Comparison of ENCODE assay signal across 8 cellular contexts in genomic region chr4:6988016-6988715, GRCh38. TPM values are rescaled to one million over a fixed set of nuclear protein-coding genes. Genes with fewer than 3 reads are reported as not detected.
A peak's percentile ranks its signal among the peaks of the same experiment; 100 is the strongest.
DNase-seq lines count a peak whose midpoint lies in the region; ATAC-seq and TF ChIP-seq lines count a peak whose summit lies in the region.

No MANE protein-coding gene starts in this region.

- 46% methylated on average over 13 of the region's 13 CpGs for WGBS in right cardiac atrium

- DNase-seq in NOMO-1 (lab: John Stamatoyannopoulos, UW; ENCODE audit: unreplicated experiment in 2 of 2) = peak; percentile 6 to 18
- no peak for DNase-seq in NOMO-1 treated with dmso at 0.1 percent for 144 hours (lab: John Stamatoyannopoulos, UW; ENCODE audit: unreplicated experiment)
- no peak for DNase-seq in activated B cell treated with CpG ODN at 0.5 μM for 24 hours
- DNase-seq in right cardiac atrium = peak in 1 of 3 donors; percentile 44
- no peak for DNase-seq in stimulated activated effector memory CD8-positive, alpha-beta T cell treated with anti-CD3 and anti-CD28 coated beads, Interleukin-12 subunit alpha, Interleukin-12 subunit beta, amount 100 ng/mL, for 72 hours (ENCODE audit: low spot score in 2 of 2)
- no peak for DNase-seq in AML-193 (lab: John Stamatoyannopoulos, UW)
- DNase-seq in amygdala (lab: John Stamatoyannopoulos, UW) = no peak

- H3K4me3 ChIP-seq in right cardiac atrium (ENCODE audit: low read length) = peak overlapping the region; percentile 73

- H3K27ac ChIP-seq in right cardiac atrium (ENCODE audit: low read length) = peak overlapping the region; percentile 74

- intact Hi-C loops in activated B cell treated with CpG ODN at 0.5 μM for 24 hours (cut with micrococcal nuclease) = no loop called here
- intact Hi-C loops in right cardiac atrium (cut with DNase I) = loop anchor here in 2 of 4 donors (5.0 kb wide), 2 partner anchors 81 to 211 kb away; partner anchors contain the start of gene TBC1D14 (in 1 of the 2)

- CTCF ChIA-PET in activated B cell treated with CpG ODN at 0.5 μM for 24 hours (lab: Charles Lee) = interaction anchor here (1.8 to 2.5 kb wide), 2 partner anchors 14 to 79 kb away, joined by 7 to 8 read pairs; partner anchors contain the start of gene TBC1D14

- peaks cover 11% of the 10 kb centered on the region for H3K4me1 ChIP-seq in right cardiac atrium (ENCODE audit: control insufficient read depth, insufficient read depth, low read length)

- H3K4me3 Mint-ChIP-seq in activated B cell treated with CpG ODN at 0.5 μM for 24 hours = peak overlapping the region; percentile 84
- H3K4me3 Mint-ChIP-seq in stimulated activated effector memory CD8-positive, alpha-beta T cell treated with anti-CD3 and anti-CD28 coated beads, Interleukin-12 subunit alpha, Interleukin-12 subunit beta, amount 100 ng/mL, for 72 hours = peak overlapping the region; percentile 97

- no peaks in the 10 kb centered on the region for H3K27me3 ChIP-seq in right cardiac atrium (ENCODE audit: control insufficient read depth, insufficient read depth)

- POLR2A ChIA-PET in activated B cell treated with CpG ODN at 0.5 μM for 24 hours (lab: Charles Lee) = interaction anchor here (1.5 to 3.3 kb wide), 8 partner anchors 14 to 348 kb away, joined by 4 to 56 read pairs (median 10); partner anchors contain the start of genes GRPEL1, MRFAP1 and TBC1D14

- H3K27ac Mint-ChIP-seq in activated B cell treated with CpG ODN at 0.5 μM for 24 hours = peak overlapping the region; percentile 80
- H3K27ac Mint-ChIP-seq in stimulated activated effector memory CD8-positive, alpha-beta T cell treated with anti-CD3 and anti-CD28 coated beads, Interleukin-12 subunit alpha, Interleukin-12 subunit beta, amount 100 ng/mL, for 72 hours = peak overlapping the region; percentile 93

- no peak for TF ChIP-seq CTCF in activated B cell treated with CpG ODN at 0.5 μM for 24 hours (IDR thresholded peaks at IDR 0.05)

- H3K27me3 Mint-ChIP-seq in activated B cell treated with CpG ODN at 0.5 μM for 24 hours = no peaks in the 10 kb centered on the region

- peaks cover 85% of the 10 kb centered on the region for H3K4me1 Mint-ChIP-seq in activated B cell treated with CpG ODN at 0.5 μM for 24 hours
- H3K4me1 Mint-ChIP-seq in stimulated activated effector memory CD8-positive, alpha-beta T cell treated with anti-CD3 and anti-CD28 coated beads, Interleukin-12 subunit alpha, Interleukin-12 subunit beta, amount 100 ng/mL, for 72 hours = peaks cover 69% of the 10 kb centered on the region

- ATAC-seq in activated B cell treated with CpG ODN at 0.5 μM for 24 hours (ENCODE audit: low read depth) (no peak), right cardiac atrium (no peak), HG02763 (IDR thresholded peaks at IDR 0.05; ENCODE audit: unreplicated experiment) (no peak)
- no peak for ATAC-seq in stimulated activated effector memory CD8-positive, alpha-beta T cell treated with anti-CD3 and anti-CD28 coated beads, Interleukin-12 subunit alpha, Interleukin-12 subunit beta, amount 100 ng/mL, for 72 hours

- no peaks in the 10 kb centered on the region for H3K9me3 Mint-ChIP-seq in activated B cell treated with CpG ODN at 0.5 μM for 24 hours
- no peaks in the 10 kb centered on the region for H3K9me3 Mint-ChIP-seq in stimulated activated effector memory CD8-positive, alpha-beta T cell treated with anti-CD3 and anti-CD28 coated beads, Interleukin-12 subunit alpha, Interleukin-12 subunit beta, amount 100 ng/mL, for 72 hours

- H3K9me3 ChIP-seq in right cardiac atrium (ENCODE audit: control insufficient read depth, low read length) = no peaks in the 10 kb centered on the region

- H3K36me3 Mint-ChIP-seq in activated B cell treated with CpG ODN at 0.5 μM for 24 hours (ENCODE audit: low read depth) = peaks cover 9% of the 10 kb centered on the region
- H3K36me3 Mint-ChIP-seq in stimulated activated effector memory CD8-positive, alpha-beta T cell treated with anti-CD3 and anti-CD28 coated beads, Interleukin-12 subunit alpha, Interleukin-12 subunit beta, amount 100 ng/mL, for 72 hours = peaks cover 18% of the 10 kb centered on the region

RNA-seq across cellular contexts. Expression of gene TADA2B, which starts 55.0 kb away (rescaled TPM):
- total RNA-seq in activated B cell treated with CpG ODN at 0.5 μM for 24 hours (26.7 and 31.8 TPM in 2 replicates), right cardiac atrium (10 to 100 TPM; 29.4 to 35.6 (median 31.7) TPM)
- 19.7 TPM for polyA plus RNA-seq in right cardiac atrium

Comparison
In these comparisons a context has a peak if more than half of its experiments do, and no peak if none do; other contexts are left out.
1. DNase-seq: peak in NOMO-1 (2 of 2); none in NOMO-1 treated with dmso at 0.1 percent for 144 hours (single experiment), activated B cell treated with CpG ODN at 0.5 μM for 24 hours (single experiment), stimulated activated effector memory CD8-positive, alpha-beta T cell treated with anti-CD3 and anti-CD28 coated beads, Interleukin-12 subunit alpha, Interleukin-12 subunit beta, amount 100 ng/mL, for 72 hours (0 of 2), AML-193 (0 of 2) and amygdala (0 of 56).